In genomic region chr3:16477501-16477900, GRCh38 we compare ENCODE assay signal across 16 cellular contexts. TPM values are rescaled to one million over a fixed set of nuclear protein-coding genes. Genes with fewer than 3 reads are reported as not detected.
DNase-seq lines count a peak whose midpoint lies in the region; TF ChIP-seq lines count a peak whose summit lies in the region.
"Had no signal": no experiment of that assay in that cellular context is flagged by ENCODE, and none has a peak within 500 bp of the region (broad histone marks: within the 10 kb centered on the region; RNA-seq: fewer than 3 reads in every experiment).

No MANE protein-coding gene starts in this region.

- H3K4me3 Mint-ChIP-seq in activated CD4-positive, alpha-beta T cell treated with anti-CD3 and anti-CD28 coated beads, Interleukin-2, amount 10 ng/mL, durations not matched to agents 7 days and 5 days = no peak overlapping the region
- H3K4me3 Mint-ChIP-seq in chondrocyte (ENCODE audit: unreplicated experiment) (no peak overlapping the region), osteocyte (ENCODE audit: unreplicated experiment) (no peak overlapping the region), endodermal cell (no peak overlapping the region)

- no peak for TF ChIP-seq CTCF in chondrocyte (IDR thresholded peaks at IDR 0.05)
- no peak for TF ChIP-seq CTCF in osteocyte (IDR thresholded peaks at IDR 0.05)
- TF ChIP-seq CTCF in endodermal cell (conservative IDR thresholded peaks at IDR 0.05) = no peak

- peaks cover 66% of the 10 kb centered on the region for H3K4me1 Mint-ChIP-seq in activated CD4-positive, alpha-beta T cell treated with anti-CD3 and anti-CD28 coated beads, Interleukin-2, amount 10 ng/mL, durations not matched to agents 7 days and 5 days
- H3K4me1 Mint-ChIP-seq in chondrocyte (ENCODE audit: low read depth) (peaks cover 84% of the 10 kb centered on the region), osteocyte (ENCODE audit: unreplicated experiment) (peaks cover 87% of the 10 kb centered on the region), endodermal cell (peaks cover 25% of the 10 kb centered on the region)

- CTCF ChIA-PET in activated CD4-positive, alpha-beta T cell treated with anti-CD3 and anti-CD28 coated beads, Interleukin-2, amount 10 ng/mL, durations not matched to agents 7 days and 5 days (lab: Charles Lee) = interaction anchor here (1.0 to 2.4 kb wide), 4 partner anchors 8 to 210 kb away, joined by 3 to 13 read pairs (median 6); no protein-coding TSS in a partner anchor

- H3K36me3 ChIP-seq in endodermal cell (ENCODE audit: control insufficient read depth, insufficient read depth, low read length) = no peaks in the 10 kb centered on the region
- H3K36me3 ChIP-seq: adrenal gland, gastroesophageal sphincter had no signal

- H3K27ac Mint-ChIP-seq in activated CD4-positive, alpha-beta T cell treated with anti-CD3 and anti-CD28 coated beads, Interleukin-2, amount 10 ng/mL, durations not matched to agents 7 days and 5 days = peak overlapping the region; percentile 38
- H3K27ac Mint-ChIP-seq in chondrocyte (ENCODE audit: unreplicated experiment) (peak overlapping the region; percentile 4), osteocyte (ENCODE audit: unreplicated experiment) (peak overlapping the region; percentile 88), endodermal cell (no peak overlapping the region)

- POLR2A ChIA-PET in activated CD4-positive, alpha-beta T cell treated with anti-CD3 and anti-CD28 coated beads, Interleukin-2, amount 10 ng/mL, durations not matched to agents 7 days and 5 days (lab: Charles Lee) = no interaction called here

- peaks cover 76% of the 10 kb centered on the region for H3K36me3 Mint-ChIP-seq in activated CD4-positive, alpha-beta T cell treated with anti-CD3 and anti-CD28 coated beads, Interleukin-2, amount 10 ng/mL, durations not matched to agents 7 days and 5 days (ENCODE audit: low read depth)
- H3K36me3 Mint-ChIP-seq in chondrocyte (ENCODE audit: low read depth) = no peaks in the 10 kb centered on the region
- H3K36me3 Mint-ChIP-seq in osteocyte (ENCODE audit: unreplicated experiment) = peaks cover 23% of the 10 kb centered on the region
- no peaks in the 10 kb centered on the region for H3K36me3 Mint-ChIP-seq in endodermal cell (ENCODE audit: low read depth)

- H3K9ac ChIP-seq in endodermal cell (ENCODE audit: extremely low read depth, low read length, poor library complexity, severe bottlenecking) = no peak overlapping the region
- H3K9ac ChIP-seq: parathyroid adenoma had no signal

- H3K27me3 ChIP-seq in endodermal cell (ENCODE audit: control insufficient read depth, insufficient read depth, low read length, poor library complexity, severe bottlenecking) = peaks cover 13% of the 10 kb centered on the region
- H3K27me3 ChIP-seq: adrenal gland, gastroesophageal sphincter, suprapubic skin had no signal

- WGBS in endodermal cell (ENCODE audit: insufficient coverage in 1 of 2, insufficient read length in 1 of 2), 2 experiments = 97 to 100% methylated on average over 1 to 3 of the region's 3 CpGs

- no peak for DNase-seq in activated CD4-positive, alpha-beta T cell treated with anti-CD3 and anti-CD28 coated beads, Interleukin-2, amount 10 ng/mL, durations not matched to agents 7 days and 5 days
- no peak for DNase-seq in activated CD4-positive, alpha-beta T cell treated with anti-CD3 and anti-CD28 coated beads, Interleukin-2, amount 50 U/mL, for 1 hour
- DNase-seq in NCI-H526 treated with DMSO at 0.1 percent for 48 hours (lab: John Stamatoyannopoulos, UW) = peak; percentile 34
- DNase-seq in chondrocyte (ENCODE audit: low spot score) = no peak
- DNase-seq in osteocyte (ENCODE audit: extremely low spot score, unreplicated experiment) = no peak
- no peak for DNase-seq in HuH-7.5 (ENCODE audit: low spot score)
- DNase-seq in endodermal cell = no peak
- DNase-seq in stimulated activated CD8-positive, alpha-beta memory T cell treated with anti-CD3 and anti-CD28 coated beads, Interleukin-4, amount 100 ng/mL, for 48 hours = no peak
- DNase-seq: adrenal gland, mucosa of descending colon, NCI-H2081 treated with DMSO at 0.1 percent for 48 hours, SHP77 treated with DMSO at 0.1 percent for 48 hours, small intestine had no signal

- H3K9me3 ChIP-seq in endodermal cell (ENCODE audit: control insufficient read depth, low read length) = no peaks in the 10 kb centered on the region
- H3K9me3 ChIP-seq: adrenal gland, gastroesophageal sphincter, mucosa of descending colon, suprapubic skin had no signal

- H3K27me3 Mint-ChIP-seq in activated CD4-positive, alpha-beta T cell treated with anti-CD3 and anti-CD28 coated beads, Interleukin-2, amount 10 ng/mL, durations not matched to agents 7 days and 5 days = no peaks in the 10 kb centered on the region
- no peaks in the 10 kb centered on the region for H3K27me3 Mint-ChIP-seq in chondrocyte (ENCODE audit: low read depth)
- no peaks in the 10 kb centered on the region for H3K27me3 Mint-ChIP-seq in osteocyte (ENCODE audit: unreplicated experiment)
- H3K27me3 Mint-ChIP-seq in endodermal cell (ENCODE audit: insufficient read depth) = peaks cover 70% of the 10 kb centered on the region

- peaks cover 16% of the 10 kb centered on the region for H3K4me1 ChIP-seq in endodermal cell (ENCODE audit: control insufficient read depth, insufficient read depth, low read length)
- H3K4me1 ChIP-seq: parathyroid adenoma had no signal

- no peak overlapping the region for H3K27ac ChIP-seq in endodermal cell (ENCODE audit: low read depth, low read length)
- H3K27ac ChIP-seq: adrenal gland, parathyroid adenoma, suprapubic skin had no signal

- peaks cover 3% of the 10 kb centered on the region for H3K9me3 Mint-ChIP-seq in activated CD4-positive, alpha-beta T cell treated with anti-CD3 and anti-CD28 coated beads, Interleukin-2, amount 10 ng/mL, durations not matched to agents 7 days and 5 days
- H3K9me3 Mint-ChIP-seq in chondrocyte (ENCODE audit: low read depth) (no peaks in the 10 kb centered on the region), osteocyte (ENCODE audit: unreplicated experiment) (peaks cover 4% of the 10 kb centered on the region), endodermal cell (no peaks in the 10 kb centered on the region)

- H3K4me3 ChIP-seq in endodermal cell (ENCODE audit: low read length) = no peak overlapping the region
- H3K4me3 ChIP-seq: adrenal gland, gastroesophageal sphincter, mucosa of descending colon, suprapubic skin had no signal

RNA-seq across cellular contexts. Expression of gene RFTN1, which starts 36.0 kb away (rescaled TPM):
- total RNA-seq in activated CD4-positive, alpha-beta T cell treated with anti-CD3 and anti-CD28 coated beads, Interleukin-2, amount 10 ng/mL, durations not matched to agents 7 days and 5 days = 10 to 100 TPM; 57.3 to 57.9 TPM
- total RNA-seq in chondrocyte (53.3 to 54.9 TPM (median 53.4 TPM) in 3 replicates), osteocyte (79.6 and 84.1 TPM in 2 replicates), endodermal cell (1 to 10 TPM in 1 of 2 donors, under 1 TPM in 1; 0.80 to 1.1 TPM)
- 5.2 TPM for polyA plus RNA-seq in endodermal cell (2013, experiment 1 of 2)
- 7.0 TPM for polyA plus RNA-seq in endodermal cell (2013, experiment 2 of 2)

Comparison
In these comparisons a context has a peak if more than half of its experiments do, and no peak if none do; other contexts are left out.
1. RNA of gene RFTN1, which starts 36.0 kb away (total RNA-seq): 79.6 to 84.1 TPM in osteocyte, 57.3 to 57.9 TPM in activated CD4-positive, alpha-beta T cell treated with anti-CD3 and anti-CD28 coated beads, Interleukin-2, amount 10 ng/mL, durations not matched to agents 7 days and 5 days and 53.3 to 54.9 TPM in chondrocyte; 0.80 to 1.1 TPM in endodermal cell; every median in the first group is over 10 times any median in the second.